In genomic region chr4:67234296-67234695, GRCh38 we compare ENCODE assay signal across 29 cellular contexts.
DNase-seq lines count a peak whose midpoint lies in the region; ATAC-seq, FAIRE-seq and TF ChIP-seq lines count a peak whose summit lies in the region.
"Had no signal": no experiment of that assay in that cellular context is flagged by ENCODE, and none has a peak within 500 bp of the region (broad histone marks: within the 10 kb centered on the region; RNA-seq: fewer than 3 reads in every experiment).

No MANE protein-coding gene starts in this region.

- H3K27me3 ChIP-seq in astrocyte (ENCODE audit: insufficient read depth, low read length) (no peaks in the 10 kb centered on the region), esophagus muscularis mucosa (no peaks in the 10 kb centered on the region)
- H3K27me3 ChIP-seq: breast epithelium, colonic mucosa, right lobe of liver had no signal

- H3K27me3 Mint-ChIP-seq in astrocyte (ENCODE audit: low read depth, unreplicated experiment) (no peaks in the 10 kb centered on the region), osteocyte (ENCODE audit: unreplicated experiment) (no peaks in the 10 kb centered on the region)
- no peaks in the 10 kb centered on the region for H3K27me3 Mint-ChIP-seq in activated naive CD4-positive, alpha-beta T cell treated with anti-CD3 and anti-CD28 coated beads, Interleukin-2, amount 10 ng/mL, durations not matched to agents 7 days and 5 days
- H3K27me3 Mint-ChIP-seq: activated CD8-positive, alpha-beta T cell treated with anti-CD3 and anti-CD28 coated beads for 36 hours; stimulated activated naive CD8-positive, alpha-beta T cell treated with anti-CD3 and anti-CD28 coated beads, Interleukin-15, Interleukin-2, amounts not matched to agents 100 ng/mL and 50 ng/mL, for 24 hours; T-cell had no signal

- DNase-seq in ELR (ENCODE audit: low read depth) (peak; percentile 31), astrocyte (ENCODE audit: low read depth) (peak; percentile 56), iris pigment epithelial cell (ENCODE audit: low read depth) (peak; percentile 1), osteocyte (ENCODE audit: extremely low spot score, unreplicated experiment) (no peak), esophagus muscularis mucosa (ENCODE audit: extremely low spot score) (no peak), GOT3 (lab: John Stamatoyannopoulos, UW) (no peak)
- no peak for DNase-seq in activated naive CD4-positive, alpha-beta T cell treated with anti-CD3 and anti-CD28 coated beads, Interleukin-2, amount 10 ng/mL, durations not matched to agents 7 days and 5 days
- DNase-seq: activated CD4-positive, CD25-positive, alpha-beta regulatory T cell treated with anti-CD3 and anti-CD28 coated beads, Interleukin-2, amount 50 U/mL, for 72 hours; activated CD8-positive, alpha-beta T cell treated with anti-CD3 and anti-CD28 coated beads for 36 hours; activated effector memory CD4-positive, alpha-beta T cell treated with Interleukin-2 at 50 U/mL for 16 hours; activated T-cell treated with anti-CD3 and anti-CD28 coated beads for 4 hours; C1 segment of cervical spinal cord; colonic mucosa; DMS79 treated with DMSO at 0.1 percent for 48 hours; endodermal cell; NCI-H1417 treated with DMSO at 0.1 percent for 48 hours; NCI-H510A treated with DMSO at 0.1 percent for 48 hours; NK-92 treated with Interleukin-12 subunit alpha and Interleukin-12 subunit beta, amount 100 ng/mL, for 24 hours; right lobe of liver; SIG-M5; T-cell had no signal

- no peaks in the 10 kb centered on the region for H4K20me1 ChIP-seq in astrocyte (ENCODE audit: insufficient read depth, low read length)

- CTCF ChIA-PET in activated naive CD4-positive, alpha-beta T cell treated with anti-CD3 and anti-CD28 coated beads, Interleukin-2, amount 10 ng/mL, durations not matched to agents 7 days and 5 days (lab: Charles Lee), result no interaction called here

- intact Hi-C loops in esophagus muscularis mucosa (cut with DNase I), result no loop called here

- TF ChIP-seq EP300 in esophagus muscularis mucosa (IDR thresholded peaks at IDR 0.05), result no peak

- H3K4me1 Mint-ChIP-seq in astrocyte (ENCODE audit: low read depth, unreplicated experiment) (peaks cover 12% of the 10 kb centered on the region), osteocyte (ENCODE audit: unreplicated experiment) (peaks cover 10% of the 10 kb centered on the region)
- no peaks in the 10 kb centered on the region for H3K4me1 Mint-ChIP-seq in activated naive CD4-positive, alpha-beta T cell treated with anti-CD3 and anti-CD28 coated beads, Interleukin-2, amount 10 ng/mL, durations not matched to agents 7 days and 5 days
- H3K4me1 Mint-ChIP-seq: endodermal cell, nephron, T-cell had no signal

- H3K4me1 ChIP-seq in astrocyte (ENCODE audit: insufficient read depth, low read length), result no peaks in the 10 kb centered on the region
- no peaks in the 10 kb centered on the region for H3K4me1 ChIP-seq in esophagus muscularis mucosa
- H3K4me1 ChIP-seq: breast epithelium, colonic mucosa, parathyroid adenoma, right lobe of liver had no signal

- H3K36me3 ChIP-seq in astrocyte (ENCODE audit: insufficient read depth, low read length) (no peaks in the 10 kb centered on the region), esophagus muscularis mucosa (no peaks in the 10 kb centered on the region)
- H3K36me3 ChIP-seq: breast epithelium, colonic mucosa, right lobe of liver had no signal

- no peaks in the 10 kb centered on the region for H3K79me2 ChIP-seq in astrocyte (ENCODE audit: insufficient read depth, low read length)
- H3K79me2 ChIP-seq: parathyroid adenoma had no signal

- TF ChIP-seq CTCF in astrocyte (IDR thresholded peaks at IDR 0.05; ENCODE audit: insufficient read depth, low read depth, low read length) (no peak), osteocyte (IDR thresholded peaks at IDR 0.05) (no peak), esophagus muscularis mucosa (IDR thresholded peaks at IDR 0.05) (no peak)

- no peaks in the 10 kb centered on the region for H3K36me3 Mint-ChIP-seq in astrocyte (ENCODE audit: low read depth, unreplicated experiment)
- H3K36me3 Mint-ChIP-seq in osteocyte (ENCODE audit: unreplicated experiment), result no peaks in the 10 kb centered on the region
- no peaks in the 10 kb centered on the region for H3K36me3 Mint-ChIP-seq in activated naive CD4-positive, alpha-beta T cell treated with anti-CD3 and anti-CD28 coated beads, Interleukin-2, amount 10 ng/mL, durations not matched to agents 7 days and 5 days
- H3K36me3 Mint-ChIP-seq: T-cell had no signal

- H2AFZ ChIP-seq in astrocyte (ENCODE audit: low read depth, low read length), result no peak overlapping the region
- H2AFZ ChIP-seq: parathyroid adenoma had no signal

- 56% methylated on average over 2 of the region's 2 CpGs for WGBS in esophagus muscularis mucosa

- no peak for TF ChIP-seq POLR2A in esophagus muscularis mucosa (IDR thresholded peaks at IDR 0.05; ENCODE audit: low read depth)

- H3K9me3 ChIP-seq in astrocyte (ENCODE audit: insufficient read depth, low read depth, low read length) (no peaks in the 10 kb centered on the region), esophagus muscularis mucosa (no peaks in the 10 kb centered on the region)
- H3K9me3 ChIP-seq: breast epithelium, colonic mucosa, right lobe of liver had no signal

- no peak overlapping the region for H3K4me2 ChIP-seq in astrocyte (ENCODE audit: low read length)

- H3K9ac ChIP-seq in astrocyte (ENCODE audit: low read length), result no peak overlapping the region
- H3K9ac ChIP-seq: parathyroid adenoma had no signal

- H3K9me3 Mint-ChIP-seq in astrocyte (ENCODE audit: unreplicated experiment) (no peaks in the 10 kb centered on the region), osteocyte (ENCODE audit: unreplicated experiment) (no peaks in the 10 kb centered on the region)
- no peaks in the 10 kb centered on the region for H3K9me3 Mint-ChIP-seq in activated naive CD4-positive, alpha-beta T cell treated with anti-CD3 and anti-CD28 coated beads, Interleukin-2, amount 10 ng/mL, durations not matched to agents 7 days and 5 days
- H3K9me3 Mint-ChIP-seq: activated CD8-positive, alpha-beta T cell treated with anti-CD3 and anti-CD28 coated beads for 36 hours; endodermal cell; nephron; stimulated activated naive CD8-positive, alpha-beta T cell treated with anti-CD3 and anti-CD28 coated beads, Interleukin-15, Interleukin-2, amounts not matched to agents 100 ng/mL and 50 ng/mL, for 24 hours had no signal

- FAIRE-seq in astrocyte (lab: Jason Lieb, UNC), result no peak
- FAIRE-seq: TTC549 had no signal

- H3K4me3 Mint-ChIP-seq in astrocyte (ENCODE audit: unreplicated experiment) (no peak overlapping the region), osteocyte (ENCODE audit: unreplicated experiment) (no peak overlapping the region)
- no peak overlapping the region for H3K4me3 Mint-ChIP-seq in activated naive CD4-positive, alpha-beta T cell treated with anti-CD3 and anti-CD28 coated beads, Interleukin-2, amount 10 ng/mL, durations not matched to agents 7 days and 5 days
- H3K4me3 Mint-ChIP-seq: activated CD8-positive, alpha-beta T cell treated with anti-CD3 and anti-CD28 coated beads for 36 hours; endodermal cell; nephron; stimulated activated naive CD8-positive, alpha-beta T cell treated with anti-CD3 and anti-CD28 coated beads, Interleukin-15, Interleukin-2, amounts not matched to agents 100 ng/mL and 50 ng/mL, for 24 hours; T-cell had no signal

- peak overlapping the region; percentile 94 for H3K27ac Mint-ChIP-seq in astrocyte (ENCODE audit: unreplicated experiment)
- peak overlapping the region; percentile 42 for H3K27ac Mint-ChIP-seq in osteocyte (ENCODE audit: unreplicated experiment)
- no peak overlapping the region for H3K27ac Mint-ChIP-seq in activated naive CD4-positive, alpha-beta T cell treated with anti-CD3 and anti-CD28 coated beads, Interleukin-2, amount 10 ng/mL, durations not matched to agents 7 days and 5 days
- H3K27ac Mint-ChIP-seq: activated CD8-positive, alpha-beta T cell treated with anti-CD3 and anti-CD28 coated beads for 36 hours; endodermal cell; nephron; stimulated activated naive CD8-positive, alpha-beta T cell treated with anti-CD3 and anti-CD28 coated beads, Interleukin-15, Interleukin-2, amounts not matched to agents 100 ng/mL and 50 ng/mL, for 24 hours; T-cell had no signal

- no peak overlapping the region for H3K27ac ChIP-seq in astrocyte (ENCODE audit: low read depth, low read length)
- no peak overlapping the region for H3K27ac ChIP-seq in esophagus muscularis mucosa (replicated peaks in 1 of 4)
- H3K27ac ChIP-seq: breast epithelium, colonic mucosa, parathyroid adenoma, right lobe of liver had no signal

- ATAC-seq in HG02840 (IDR thresholded peaks at IDR 0.05; ENCODE audit: low FRiP score, unreplicated experiment), result no peak
- ATAC-seq: activated CD8-positive, alpha-beta T cell treated with anti-CD3 and anti-CD28 coated beads for 36 hours; HCT116; Panc1; right lobe of liver; T-cell had no signal

- H3K4me3 ChIP-seq in astrocyte (ENCODE audit: insufficient read depth, low read depth, low read length) (no peak overlapping the region), esophagus muscularis mucosa (no peak overlapping the region)
- H3K4me3 ChIP-seq: breast epithelium, colonic mucosa, right lobe of liver had no signal

Comparison
In these comparisons a context has a peak if more than half of its experiments do, and no peak if none do; other contexts are left out.
1. DNase-seq: peak in ELR (single experiment), astrocyte (single experiment) and iris pigment epithelial cell (single experiment); none in osteocyte (single experiment), esophagus muscularis mucosa (single experiment), GOT3 (single experiment) and activated naive CD4-positive, alpha-beta T cell treated with anti-CD3 and anti-CD28 coated beads, Interleukin-2, amount 10 ng/mL, durations not matched to agents 7 days and 5 days (single experiment).